Comparison of ENCODE assay signal across 8 cellular contexts in the genomic region with DNA sequence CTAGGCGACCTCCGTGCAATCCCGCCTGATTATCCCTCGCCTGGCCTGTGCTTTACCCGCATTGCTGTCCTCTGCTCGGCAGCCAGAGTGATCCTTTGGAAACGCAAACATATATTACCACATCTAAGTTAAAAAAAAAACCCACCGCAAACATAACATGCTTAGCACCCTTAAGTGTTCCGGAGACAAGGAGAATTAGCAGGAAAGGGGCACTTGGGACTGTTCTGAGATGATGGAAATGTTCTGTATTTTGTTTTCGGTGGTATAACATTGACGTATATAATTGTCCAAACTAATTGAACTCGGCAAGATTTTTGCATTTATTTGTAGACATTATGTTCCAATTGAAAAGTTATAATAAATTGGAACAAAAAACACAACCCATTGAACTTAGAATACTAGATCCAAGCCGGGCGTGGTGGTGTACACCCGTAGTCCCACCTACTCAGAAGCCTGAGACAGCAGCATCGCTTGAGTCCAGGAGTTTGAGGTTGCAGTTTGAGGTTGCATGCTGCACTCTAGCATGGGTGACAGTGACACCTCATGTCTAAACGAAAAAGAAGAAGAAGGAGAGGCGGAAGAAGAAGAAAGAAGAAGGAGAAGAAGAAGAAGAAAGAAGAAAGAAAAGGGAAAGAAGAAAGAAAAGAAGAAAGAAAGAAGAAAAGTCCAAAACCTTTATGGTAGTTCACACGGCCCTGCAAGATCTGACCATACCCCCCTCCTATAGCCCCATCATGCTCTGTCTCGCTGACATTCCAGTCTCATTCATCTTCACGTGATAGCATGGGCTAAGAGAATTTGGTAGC. TPM values are rescaled to one million over a fixed set of nuclear protein-coding genes. Genes with fewer than 3 reads are reported as not detected.
DNase-seq lines count a peak whose midpoint lies in the region; ATAC-seq and TF ChIP-seq lines count a peak whose summit lies in the region.

No MANE protein-coding gene starts in this region.

- no peaks in the 10 kb centered on the region for H3K9me3 ChIP-seq in MM.1S (replicated peaks; ENCODE audit: insufficient read depth, low read length)
- H3K9me3 ChIP-seq in ovary = no peaks in the 10 kb centered on the region

- DNase-seq in GM06990 (ENCODE audit: extremely low read depth, insufficient read length) (no peak), MM.1S (no peak), dorsolateral prefrontal cortex (no peak), ovary (no peak), GM13977 (ENCODE audit: low spot score) (no peak), NCI-H2171 treated with DMSO at 0.1 percent for 48 hours (lab: John Stamatoyannopoulos, UW) (no peak)

- H3K27ac ChIP-seq in MM.1S (ENCODE audit: low read length) (no peak overlapping the region), dorsolateral prefrontal cortex (peak overlapping the region in 56 of 59 donors; percentile 12 to 96 (median 82)), ovary (no peak overlapping the region)

- TF ChIP-seq CTCF in GM06990 (IDR thresholded peaks at IDR 0.05; ENCODE audit: insufficient read depth, low read length, poor library complexity, severe bottlenecking) (no peak), MM.1S (IDR thresholded peaks at IDR 0.05; ENCODE audit: low read length) (no peak), dorsolateral prefrontal cortex (IDR thresholded peaks at IDR 0.05 in 54 of 56, conservative IDR thresholded peaks at IDR 0.05 in 2 of 56; ENCODE audit: low read depth in 1 of 56, partially characterized antibody in 56 of 56) (peak in 2 of 56 donors; percentile 28 to 34), ovary (IDR thresholded peaks at IDR 0.05) (no peak), GM13977 (IDR thresholded peaks at IDR 0.05; ENCODE audit: extremely low read depth, insufficient read depth, missing control alignments) (no peak)

- no peak for TF ChIP-seq EP300 in ovary (IDR thresholded peaks at IDR 0.05)

- 22 to 25% (median 24%) methylated on average over 21 of the region's 21 CpGs for WGBS in ovary, 3 donors

- no peaks in the 10 kb centered on the region for H4K20me1 ChIP-seq in MM.1S (ENCODE audit: insufficient read depth, low read length)

- peak overlapping the region; percentile 52; the same call in 1 of the 2 replicates for H3K9ac ChIP-seq in MM.1S (ENCODE audit: low read length)

- H3K36me3 ChIP-seq in GM06990 (ENCODE audit: control insufficient read depth, insufficient read depth, low read length) = peaks cover 8% of the 10 kb centered on the region
- H3K36me3 ChIP-seq in MM.1S (replicated peaks; ENCODE audit: insufficient read depth, low read length) = no peaks in the 10 kb centered on the region
- H3K36me3 ChIP-seq in ovary = no peaks in the 10 kb centered on the region

- no peak for TF ChIP-seq POLR2A in ovary (IDR thresholded peaks at IDR 0.05)

- peak overlapping the region; percentile 99 for H3K4me3 ChIP-seq in GM06990 (replicated peaks; ENCODE audit: low read depth, low read length)
- H3K4me3 ChIP-seq in MM.1S (ENCODE audit: low read length) = peak overlapping the region; percentile 60
- H3K4me3 ChIP-seq in dorsolateral prefrontal cortex = peak overlapping the region; percentile 38 to 95 (median 80)
- H3K4me3 ChIP-seq in ovary = peak overlapping the region; percentile 83

- H3K27me3 ChIP-seq in GM06990 (replicated peaks; ENCODE audit: control insufficient read depth, insufficient read depth, low read length) (no peaks in the 10 kb centered on the region; the same call in 1 of the 2 replicates), MM.1S (replicated peaks; ENCODE audit: insufficient read depth, low read length) (no peaks in the 10 kb centered on the region), dorsolateral prefrontal cortex (no peaks in the 10 kb centered on the region), ovary (no peaks in the 10 kb centered on the region)

- intact Hi-C loops in dorsolateral prefrontal cortex (cut with DNase I) = loop anchor here in 1 of 2 donors (2.0 kb wide), 1 partner anchor 44 kb away; a partner anchor contains a TSS
- intact Hi-C loops in ovary (cut with DNase I) = loop anchor here in 3 of 4 donors (5.0 to 10.0 kb wide), 2 partner anchors 50 to 52 kb away; no protein-coding TSS in a partner anchor

- peaks cover 11% of the 10 kb centered on the region for H3K4me1 ChIP-seq in MM.1S (ENCODE audit: low read length)
- peaks cover 5% of the 10 kb centered on the region for H3K4me1 ChIP-seq in ovary (ENCODE audit: insufficient read depth)

- no peaks in the 10 kb centered on the region for H3K9me2 ChIP-seq in MM.1S (replicated peaks; ENCODE audit: insufficient read depth, low read length)

- peak overlapping the region; percentile 58; the same call in 1 of the 2 replicates for H2AFZ ChIP-seq in MM.1S (ENCODE audit: low read length)

- 0 out of 2 replicates have a peak, but pooled peaks cover 4% of the 10 kb centered on the region for H3F3A ChIP-seq in MM.1S (ENCODE audit: insufficient read depth, low read length)

- ATAC-seq in HG02642 (IDR thresholded peaks at IDR 0.05; ENCODE audit: poor library complexity, unreplicated experiment) (no peak), HG03520 (IDR thresholded peaks at IDR 0.05; ENCODE audit: unreplicated experiment) (no peak)

- H3K79me2 ChIP-seq in MM.1S (ENCODE audit: low read length) = peaks cover 43% of the 10 kb centered on the region

- H3K4me2 ChIP-seq in MM.1S (ENCODE audit: low read depth, low read length) = peak overlapping the region; percentile 87

- in situ Hi-C loops in GM13977 (cut with MboI; ENCODE audit: low pct_unique_long_range_greater_than_20kb, low sequenced_read_pairs, unreplicated experiment) = no loop called here

RNA-seq across cellular contexts. Expression of a gene that starts 0.6 kb away (rescaled TPM):
- 10 to 100 TPM; 47.5 to 93.1 (median 62.0) TPM for total RNA-seq in dorsolateral prefrontal cortex
- total RNA-seq in ovary = 10 to 100 TPM; 17.2 to 84.6 (median 52.9) TPM
- 10 to 100 TPM; 15.7 to 34.1 TPM for polyA plus RNA-seq in ovary

RNA-seq across cellular contexts. Expression of a gene that starts 15.9 kb away (rescaled TPM):
- total RNA-seq in dorsolateral prefrontal cortex = 10 to 100 TPM in 111 of 120 experiments, 1 to 10 TPM in 9; 7.0 to 30.7 (median 15.7) TPM
- 100 to 1,000 TPM in 4 of 7 donors, 10 to 100 TPM in 3; 56.9 to 209 (median 101) TPM for total RNA-seq in ovary
- 100 to 1,000 TPM in 1 of 2 donors, 1 to 10 TPM in 1; 2.5 to 151 TPM for polyA plus RNA-seq in ovary

RNA-seq across cellular contexts. Expression of a gene that starts 44.8 kb away (rescaled TPM):
- 10 to 100 TPM; 29.3 to 80.7 (median 56.1) TPM for total RNA-seq in dorsolateral prefrontal cortex
- total RNA-seq in ovary = 10 to 100 TPM; 40.5 to 68.6 (median 55.7) TPM
- polyA plus RNA-seq in ovary = 10 to 100 TPM; 19.9 to 76.6 TPM

Comparison
In these comparisons a context has a peak if more than half of its experiments do, and no peak if none do; other contexts are left out.
1. H3K27ac ChIP-seq: peak in dorsolateral prefrontal cortex (56 of 59); none in MM.1S (single experiment) and ovary (0 of 2).
2. Peak in every context shown above with its lines, with median percentiles within 50 percentile points of each other: H3K4me3 ChIP-seq.